Comparison of ENCODE assay signal across 8 cellular contexts in genomic region chr1:208235983-208236761, GRCh38. TPM values are rescaled to one million over a fixed set of nuclear protein-coding genes. Genes with fewer than 3 reads are reported as not detected.
DNase-seq lines count a peak whose midpoint lies in the region; FAIRE-seq and TF ChIP-seq lines count a peak whose summit lies in the region.

No MANE protein-coding gene starts in this region.

- no peaks in the 10 kb centered on the region for H3K9me3 ChIP-seq in skeletal muscle tissue (ENCODE audit: control insufficient read depth in 3 of 3, low read length in 3 of 3)

- intact Hi-C loops in activated naive CD4-positive, alpha-beta T cell treated with anti-CD3 and anti-CD28 coated beads for 36 hours (cut with micrococcal nuclease), result no loop called here
- intact Hi-C loops in cardiac septum (cut with DNase I), result no loop called here

- no peaks in the 10 kb centered on the region for H3K9me3 Mint-ChIP-seq in activated naive CD4-positive, alpha-beta T cell treated with anti-CD3 and anti-CD28 coated beads for 36 hours

- peak overlapping the region; percentile 63 for H3K27ac ChIP-seq in skeletal muscle tissue (ENCODE audit: low read depth, low read length)

- peaks cover 27% of the 10 kb centered on the region for H3K27me3 Mint-ChIP-seq in activated naive CD4-positive, alpha-beta T cell treated with anti-CD3 and anti-CD28 coated beads for 36 hours (ENCODE audit: low read depth)

- TF ChIP-seq CTCF in WI38 (IDR thresholded peaks at IDR 0.05; ENCODE audit: low read depth, low read length), result no peak

- peak; percentile 24 for DNase-seq in activated naive CD4-positive, alpha-beta T cell treated with anti-CD3 and anti-CD28 coated beads for 36 hours
- no peak for DNase-seq in activated naive CD4-positive, alpha-beta T cell (lab: John Stamatoyannopoulos, UW)
- DNase-seq in cardiac septum (ENCODE audit: low spot score), result peak; percentile 76
- DNase-seq in HTR-8/SVneo (ENCODE audit: insufficient read length, low spot score), result no peak
- no peak for DNase-seq in NCI-H345 (lab: John Stamatoyannopoulos, UW)
- DNase-seq in SW 1271 (lab: John Stamatoyannopoulos, UW), result no peak

- peak overlapping the region; percentile 11; the same call in 1 of the 2 replicates for H3K4me3 ChIP-seq in WI38 (ENCODE audit: low read depth, low read length)
- peak overlapping the region; percentile 18 to 41 (median 19) for H3K4me3 ChIP-seq in skeletal muscle tissue (ENCODE audit: low read length in 3 of 3)

- peaks cover 0 to 4% (median 4%) of the 10 kb centered on the region in 3 donors for H3K36me3 ChIP-seq in skeletal muscle tissue (ENCODE audit: control insufficient read depth in 3 of 3, insufficient read depth in 3 of 3, low read length in 3 of 3)

- H3K36me3 Mint-ChIP-seq in activated naive CD4-positive, alpha-beta T cell treated with anti-CD3 and anti-CD28 coated beads for 36 hours (ENCODE audit: low read depth), result no peaks in the 10 kb centered on the region

- CTCF ChIA-PET in activated naive CD4-positive, alpha-beta T cell treated with anti-CD3 and anti-CD28 coated beads for 36 hours (lab: Charles Lee), result interaction anchor here (1.0 to 2.6 kb wide), 3 partner anchors 8 to 214 kb away, joined by 3 to 12 read pairs (median 5); partner anchors contain the start of gene PLXNA2

- no peaks in the 10 kb centered on the region for H3K27me3 ChIP-seq in skeletal muscle tissue (ENCODE audit: control insufficient read depth in 3 of 3, insufficient read depth in 3 of 3, low read length in 3 of 3)

- FAIRE-seq in HTR-8/SVneo (lab: Jason Lieb, UNC), result no peak

- peaks cover 74 to 87% (median 87%) of the 10 kb centered on the region in 3 donors for H3K4me1 ChIP-seq in skeletal muscle tissue (ENCODE audit: control insufficient read depth in 3 of 3, insufficient read depth in 3 of 3, low read length in 3 of 3)

- H3K9ac ChIP-seq in skeletal muscle tissue (ENCODE audit: low read depth in 1 of 3, low read length in 3 of 3), result peak overlapping the region; percentile 30 to 70 (median 58)

- no peak overlapping the region for H3K27ac Mint-ChIP-seq in activated naive CD4-positive, alpha-beta T cell treated with anti-CD3 and anti-CD28 coated beads for 36 hours

- no peak overlapping the region for H3K4me3 Mint-ChIP-seq in activated naive CD4-positive, alpha-beta T cell treated with anti-CD3 and anti-CD28 coated beads for 36 hours

- H3K4me1 Mint-ChIP-seq in activated naive CD4-positive, alpha-beta T cell treated with anti-CD3 and anti-CD28 coated beads for 36 hours (ENCODE audit: low read depth), result peaks cover 11% of the 10 kb centered on the region

RNA-seq across cellular contexts. Expression of gene PLXNA2, which starts 8.0 kb away (rescaled TPM):
- total RNA-seq in activated naive CD4-positive, alpha-beta T cell treated with anti-CD3 and anti-CD28 coated beads for 36 hours, result under 1 TPM; 0.26 to 0.35 TPM
- total RNA-seq in cardiac septum (23.8 TPM), skeletal muscle tissue (14.1 TPM)

Comparison
In these comparisons a context has a peak if more than half of its experiments do, and no peak if none do; other contexts are left out.
1. DNase-seq: peak in activated naive CD4-positive, alpha-beta T cell treated with anti-CD3 and anti-CD28 coated beads for 36 hours (single experiment) and cardiac septum (single experiment); none in activated naive CD4-positive, alpha-beta T cell (0 of 4), HTR-8/SVneo (single experiment), NCI-H345 (single experiment) and SW 1271 (0 of 2).
2. RNA of gene PLXNA2, which starts 8.0 kb away (total RNA-seq): 23.8 TPM in cardiac septum (single experiment) and 14.1 TPM in skeletal muscle tissue (single experiment); 0.26 to 0.35 TPM in activated naive CD4-positive, alpha-beta T cell treated with anti-CD3 and anti-CD28 coated beads for 36 hours; every median in the first group is over 10 times any median in the second.